In genomic region chr19:18165794-18166544, GRCh38 we compare ENCODE assay signal across 24 cellular contexts. TPM values are rescaled to one million over a fixed set of nuclear protein-coding genes. Genes with fewer than 3 reads are reported as not detected.
"Had no signal": no experiment of that assay in that cellular context is flagged by ENCODE, and none has a peak within 500 bp of the region (broad histone marks: within the 10 kb centered on the region; RNA-seq: fewer than 3 reads in every experiment).

No MANE protein-coding gene starts in this region.

- H3K27me3 ChIP-seq: heart left ventricle, hepatocyte, left lung, neutrophil, right lobe of liver, suprapubic skin, transverse colon, upper lobe of right lung, uterus had no signal

- H3K4me3 Mint-ChIP-seq: effector memory CD8-positive, alpha-beta T cell; naive thymus-derived CD4-positive, alpha-beta T cell; stimulated activated naive CD8-positive, alpha-beta T cell treated with anti-CD3 and anti-CD28 coated beads, Interleukin-15, amount 100 ng/mL, for 72 hours had no signal

- H3K9me3 ChIP-seq: heart left ventricle, left lung, neutrophil, right lobe of liver, suprapubic skin, transverse colon, upper lobe of right lung, uterus had no signal

- H3K27ac Mint-ChIP-seq: effector memory CD8-positive, alpha-beta T cell; naive thymus-derived CD4-positive, alpha-beta T cell; progenitor cell of endocrine pancreas; stimulated activated naive CD8-positive, alpha-beta T cell treated with anti-CD3 and anti-CD28 coated beads, Interleukin-15, amount 100 ng/mL, for 72 hours had no signal

- H3K36me3 ChIP-seq: neutrophil, uterus had no signal

- H3K27ac ChIP-seq: heart left ventricle, hepatocyte, left lung, neutrophil, parathyroid adenoma, right lobe of liver, suprapubic skin, transverse colon, upper lobe of right lung, uterus had no signal

- DNase-seq: cortex of kidney; effector memory CD8-positive, alpha-beta T cell; heart left ventricle; kidney; left lung; mesendoderm; midbrain; naive thymus-derived CD4-positive, alpha-beta T cell; right lobe of liver; stimulated activated CD4-positive, alpha-beta T cell treated with anti-CD3 and anti-CD28 coated beads, Interleukin-12 subunit alpha, Interleukin-12 subunit beta, amount 100 ng/mL, for 4 hours; stimulated activated CD4-positive, alpha-beta T cell treated with anti-CD3 and anti-CD28 coated beads, Interleukin-1b, Interleukin-23, amount 100 ng/mL, for 48 hours; stimulated activated CD4-positive, alpha-beta T cell treated with anti-CD3 and anti-CD28 coated beads, Interleukin-4, amount 100 ng/mL, for 1 hour; stimulated activated CD8-positive, alpha-beta memory T cell treated with anti-CD3 and anti-CD28 coated beads, Interleukin-4, amount 100 ng/mL, for 48 hours; stimulated activated naive CD4-positive, alpha-beta T cell; stimulated activated naive CD8-positive, alpha-beta T cell treated with anti-CD3 and anti-CD28 coated beads, Interleukin-15, amount 100 ng/mL, for 72 hours; transverse colon; upper lobe of right lung; uterus had no signal

- ATAC-seq: effector memory CD8-positive, alpha-beta T cell; heart left ventricle; left lung; naive thymus-derived CD4-positive, alpha-beta T cell; right lobe of liver; stimulated activated naive CD8-positive, alpha-beta T cell treated with anti-CD3 and anti-CD28 coated beads, Interleukin-15, amount 100 ng/mL, for 72 hours; upper lobe of right lung had no signal

- H3K9me3 Mint-ChIP-seq: effector memory CD8-positive, alpha-beta T cell; naive thymus-derived CD4-positive, alpha-beta T cell; stimulated activated naive CD8-positive, alpha-beta T cell treated with anti-CD3 and anti-CD28 coated beads, Interleukin-15, amount 100 ng/mL, for 72 hours had no signal

- H2AFZ ChIP-seq: hepatocyte, parathyroid adenoma had no signal

- H3K4me3 ChIP-seq: heart left ventricle, hepatocyte, left lung, right lobe of liver, smooth muscle cell, suprapubic skin, transverse colon, upper lobe of right lung, uterus had no signal

- H3K4me2 ChIP-seq: hepatocyte, smooth muscle cell had no signal

- H3K27me3 Mint-ChIP-seq: effector memory CD8-positive, alpha-beta T cell; naive thymus-derived CD4-positive, alpha-beta T cell; progenitor cell of endocrine pancreas; stimulated activated naive CD8-positive, alpha-beta T cell treated with anti-CD3 and anti-CD28 coated beads, Interleukin-15, amount 100 ng/mL, for 72 hours had no signal

RNA-seq across cellular contexts. Expression of gene IFI30, which starts 7.6 kb away (rescaled TPM):
- total RNA-seq: progenitor cell of endocrine pancreas had no signal
